1 cellular context compared by ENCODE assay signal in genomic region chrX:119573222-119573621, GRCh38.
TF ChIP-seq lines count a peak whose summit lies in the region.

No MANE protein-coding gene starts in this region.

TF ChIP-seq in IMR-90, 13 proteins besides CTCF, POLR2A, EP300 and RAD21 (continued from another document):
- no peak for TF ChIP-seq BHLHE40 (IDR thresholded peaks at IDR 0.05; ENCODE audit: low read depth, low read length)
